In the genomic region with DNA sequence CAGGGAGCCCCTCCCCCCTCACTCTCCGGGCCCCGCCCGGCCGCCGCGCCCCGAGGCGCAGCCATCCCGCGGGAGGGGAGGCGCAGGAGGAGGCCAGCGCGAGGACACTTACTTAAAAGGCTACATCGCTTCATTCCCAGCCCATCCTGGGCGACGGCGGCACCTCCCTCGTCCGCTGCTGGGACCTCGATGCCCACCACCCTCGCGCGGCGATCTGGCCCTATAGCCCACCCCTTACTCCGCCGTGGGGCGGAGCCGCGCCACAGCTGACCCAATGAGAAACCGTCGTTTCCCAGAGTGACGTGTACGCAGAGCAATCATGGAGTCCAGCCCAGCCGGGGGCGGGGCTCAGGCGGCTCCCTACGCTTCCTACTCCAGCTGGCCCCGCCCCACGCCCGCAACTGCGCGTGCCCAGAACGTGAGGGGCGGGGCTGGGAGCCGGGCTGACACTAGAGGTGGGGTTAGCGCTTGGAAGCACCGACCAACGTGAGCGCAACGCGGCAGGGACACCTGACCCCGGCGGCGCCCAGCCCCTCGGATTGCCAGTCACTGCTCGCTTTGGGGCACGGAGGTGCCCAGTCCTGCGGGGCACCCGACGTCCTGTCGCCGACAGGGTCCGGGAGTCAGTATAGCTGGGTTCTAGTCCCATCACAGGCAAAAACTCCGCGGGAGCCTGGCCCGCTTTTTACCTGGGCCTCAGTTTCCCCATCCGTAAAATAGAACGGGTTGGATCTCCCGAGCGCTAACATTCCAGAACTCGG, we compare ENCODE assay signal across 1 cellular context.
A peak's percentile ranks its signal among the peaks of the same experiment; 100 is the strongest.
TF ChIP-seq lines count a peak whose summit lies in the region.

ANKRD27 (minus strand) TSS at position 222 of the 761 bp plus-strand sequence. CDS start 16,165 bp downstream, outside the sequence.

TF ChIP-seq in K562, 482 proteins besides CTCF, POLR2A, EP300 and RAD21 (continued from another document and continues in another):
- TF ChIP-seq E2F4 (CRISPR knock-in tag; IDR thresholded peaks at IDR 0.05; ENCODE audit: low read depth) (no peak), ZNF41 (CRISPR knock-in tag; conservative IDR thresholded peaks at IDR 0.05) (no peak), CREM (IDR thresholded peaks at IDR 0.05; ENCODE audit: low read depth) (peak; percentile 61), RB1 (IDR thresholded peaks at IDR 0.05; ENCODE audit: low read depth) (peak; percentile 30; the same call in 1 of the 2 replicates), ZNF561 (CRISPR knock-in tag; conservative IDR thresholded peaks at IDR 0.05) (no peak), CBFA2T2 (conservative IDR thresholded peaks at IDR 0.05) (peak; percentile 29), ZBTB1 (CRISPR knock-in tag; IDR thresholded peaks at IDR 0.05; ENCODE audit: borderline replicate concordance, low read depth) (no peak), ELF1 (tag; IDR thresholded peaks at IDR 0.05) (no peak; the same call in 1 of the 2 replicates), PCBP1 (IDR thresholded peaks at IDR 0.05; ENCODE audit: low read depth, low read length, poor library complexity, severe bottlenecking) (peak; percentile 55), TAF1 (IDR thresholded peaks at IDR 0.05; ENCODE audit: control insufficient read depth, extremely low read depth, insufficient read depth, low read length, severe bottlenecking) (peak; percentile 37), BHLHE40 (IDR thresholded peaks at IDR 0.05; ENCODE audit: low read length) (peak; percentile 84), NEUROD1 (IDR thresholded peaks at IDR 0.05; ENCODE audit: borderline replicate concordance, low read depth, low read length, partially characterized antibody) (peak; percentile 89), NRF1 (conservative IDR thresholded peaks at IDR 0.05 in 1 of 2, IDR thresholded peaks at IDR 0.05 in 1 of 2) (peak; percentile 89 to 91), ZBTB33 (CRISPR knock-in tag; IDR thresholded peaks at IDR 0.05) (no peak), ESRRA (IDR thresholded peaks at IDR 0.05; ENCODE audit: borderline replicate concordance, low read depth) (no peak), SRF (CRISPR knock-in tag; IDR thresholded peaks at IDR 0.05) (0 out of 4 replicates have a peak, but pooled peaks of 1 of the 2 experiments have one; percentile 58), ZNF274 (IDR thresholded peaks at IDR 0.05; ENCODE audit: borderline replicate concordance, low read depth, low read length) (no peak), ZBTB26 (CRISPR knock-in tag; IDR thresholded peaks at IDR 0.05) (no peak), TBP (optimal IDR thresholded peaks at IDR 0.05; ENCODE audit: low read depth, low read length) (peak; percentile 55), HNRNPL (IDR thresholded peaks at IDR 0.05; ENCODE audit: low read depth, low read length) (peak; percentile 47), HMGXB4 (CRISPR knock-in tag; IDR thresholded peaks at IDR 0.05) (no peak), PHF8 (IDR thresholded peaks at IDR 0.05; ENCODE audit: borderline replicate concordance, low read length) (peak; percentile 73; the same call in 1 of the 2 replicates), BCOR (IDR thresholded peaks at IDR 0.05) (peak; percentile 77), SIN3B (IDR thresholded peaks at IDR 0.05; ENCODE audit: low read depth) (no peak; the same call in 1 of the 2 replicates), NCOA6 (IDR thresholded peaks at IDR 0.05) (no peak), ETS1 (conservative IDR thresholded peaks at IDR 0.05; ENCODE audit: control insufficient read depth, low read depth, low read length) (peak; percentile 32; the same call in 1 of the 2 replicates), FUS (optimal IDR thresholded peaks at IDR 0.05; ENCODE audit: low read depth, low read length) (no peak), MTA3 (IDR thresholded peaks at IDR 0.05; ENCODE audit: borderline replicate concordance) (peak; percentile 67; the same call in 1 of the 2 replicates), DPF2 (IDR thresholded peaks at IDR 0.05) (0 out of 2 replicates have a peak, but pooled peaks have one; percentile 36), THRA (IDR thresholded peaks at IDR 0.05) (no peak), SUPT5H (IDR thresholded peaks at IDR 0.05) (peak; percentile 72; the same call in 1 of the 2 replicates), ZNF174 (CRISPR knock-in tag; IDR thresholded peaks at IDR 0.05) (no peak)
- TF ChIP-seq, protein P1, sequence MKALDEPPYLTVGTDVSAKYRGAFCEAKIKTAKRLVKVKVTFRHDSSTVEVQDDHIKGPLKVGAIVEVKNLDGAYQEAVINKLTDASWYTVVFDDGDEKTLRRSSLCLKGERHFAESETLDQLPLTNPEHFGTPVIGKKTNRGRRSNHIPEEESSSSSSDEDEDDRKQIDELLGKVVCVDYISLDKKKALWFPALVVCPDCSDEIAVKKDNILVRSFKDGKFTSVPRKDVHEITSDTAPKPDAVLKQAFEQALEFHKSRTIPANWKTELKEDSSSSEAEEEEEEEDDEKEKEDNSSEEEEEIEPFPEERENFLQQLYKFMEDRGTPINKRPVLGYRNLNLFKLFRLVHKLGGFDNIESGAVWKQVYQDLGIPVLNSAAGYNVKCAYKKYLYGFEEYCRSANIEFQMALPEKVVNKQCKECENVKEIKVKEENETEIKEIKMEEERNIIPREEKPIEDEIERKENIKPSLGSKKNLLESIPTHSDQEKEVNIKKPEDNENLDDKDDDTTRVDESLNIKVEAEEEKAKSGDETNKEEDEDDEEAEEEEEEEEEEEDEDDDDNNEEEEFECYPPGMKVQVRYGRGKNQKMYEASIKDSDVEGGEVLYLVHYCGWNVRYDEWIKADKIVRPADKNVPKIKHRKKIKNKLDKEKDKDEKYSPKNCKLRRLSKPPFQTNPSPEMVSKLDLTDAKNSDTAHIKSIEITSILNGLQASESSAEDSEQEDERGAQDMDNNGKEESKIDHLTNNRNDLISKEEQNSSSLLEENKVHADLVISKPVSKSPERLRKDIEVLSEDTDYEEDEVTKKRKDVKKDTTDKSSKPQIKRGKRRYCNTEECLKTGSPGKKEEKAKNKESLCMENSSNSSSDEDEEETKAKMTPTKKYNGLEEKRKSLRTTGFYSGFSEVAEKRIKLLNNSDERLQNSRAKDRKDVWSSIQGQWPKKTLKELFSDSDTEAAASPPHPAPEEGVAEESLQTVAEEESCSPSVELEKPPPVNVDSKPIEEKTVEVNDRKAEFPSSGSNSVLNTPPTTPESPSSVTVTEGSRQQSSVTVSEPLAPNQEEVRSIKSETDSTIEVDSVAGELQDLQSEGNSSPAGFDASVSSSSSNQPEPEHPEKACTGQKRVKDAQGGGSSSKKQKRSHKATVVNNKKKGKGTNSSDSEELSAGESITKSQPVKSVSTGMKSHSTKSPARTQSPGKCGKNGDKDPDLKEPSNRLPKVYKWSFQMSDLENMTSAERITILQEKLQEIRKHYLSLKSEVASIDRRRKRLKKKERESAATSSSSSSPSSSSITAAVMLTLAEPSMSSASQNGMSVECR (CRISPR knock-in tag; IDR thresholded peaks at IDR 0.05): peak; percentile 63; the same call in 1 of the 2 replicates
- TF ChIP-seq, protein P2, sequence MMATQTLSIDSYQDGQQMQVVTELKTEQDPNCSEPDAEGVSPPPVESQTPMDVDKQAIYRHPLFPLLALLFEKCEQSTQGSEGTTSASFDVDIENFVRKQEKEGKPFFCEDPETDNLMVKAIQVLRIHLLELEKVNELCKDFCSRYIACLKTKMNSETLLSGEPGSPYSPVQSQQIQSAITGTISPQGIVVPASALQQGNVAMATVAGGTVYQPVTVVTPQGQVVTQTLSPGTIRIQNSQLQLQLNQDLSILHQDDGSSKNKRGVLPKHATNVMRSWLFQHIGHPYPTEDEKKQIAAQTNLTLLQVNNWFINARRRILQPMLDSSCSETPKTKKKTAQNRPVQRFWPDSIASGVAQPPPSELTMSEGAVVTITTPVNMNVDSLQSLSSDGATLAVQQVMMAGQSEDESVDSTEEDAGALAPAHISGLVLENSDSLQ (IDR thresholded peaks at IDR 0.05): peak; percentile 99
- TF ChIP-seq, protein P3, sequence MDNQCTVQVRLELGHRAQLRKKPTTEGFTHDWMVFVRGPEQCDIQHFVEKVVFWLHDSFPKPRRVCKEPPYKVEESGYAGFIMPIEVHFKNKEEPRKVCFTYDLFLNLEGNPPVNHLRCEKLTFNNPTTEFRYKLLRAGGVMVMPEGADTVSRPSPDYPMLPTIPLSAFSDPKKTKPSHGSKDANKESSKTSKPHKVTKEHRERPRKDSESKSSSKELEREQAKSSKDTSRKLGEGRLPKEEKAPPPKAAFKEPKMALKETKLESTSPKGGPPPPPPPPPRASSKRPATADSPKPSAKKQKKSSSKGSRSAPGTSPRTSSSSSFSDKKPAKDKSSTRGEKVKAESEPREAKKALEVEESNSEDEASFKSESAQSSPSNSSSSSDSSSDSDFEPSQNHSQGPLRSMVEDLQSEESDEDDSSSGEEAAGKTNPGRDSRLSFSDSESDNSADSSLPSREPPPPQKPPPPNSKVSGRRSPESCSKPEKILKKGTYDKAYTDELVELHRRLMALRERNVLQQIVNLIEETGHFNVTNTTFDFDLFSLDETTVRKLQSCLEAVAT (IDR thresholded peaks at IDR 0.05): peak in 1 of 2 experiments; percentile 25; a peak in 1 of 4 replicates
- TF ChIP-seq, protein P4, sequence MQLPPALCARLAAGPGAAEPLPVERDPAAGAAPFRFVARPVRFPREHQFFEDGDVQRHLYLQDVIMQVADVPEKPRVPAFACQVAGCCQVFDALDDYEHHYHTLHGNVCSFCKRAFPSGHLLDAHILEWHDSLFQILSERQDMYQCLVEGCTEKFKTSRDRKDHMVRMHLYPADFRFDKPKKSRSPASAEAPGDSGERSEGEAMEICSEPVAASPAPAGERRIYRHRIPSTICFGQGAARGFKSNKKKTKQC (CRISPR knock-in tag; IDR thresholded peaks at IDR 0.05): 0 out of 2 replicates have a peak, but pooled peaks have one; percentile 54
- TF ChIP-seq, protein P5, sequence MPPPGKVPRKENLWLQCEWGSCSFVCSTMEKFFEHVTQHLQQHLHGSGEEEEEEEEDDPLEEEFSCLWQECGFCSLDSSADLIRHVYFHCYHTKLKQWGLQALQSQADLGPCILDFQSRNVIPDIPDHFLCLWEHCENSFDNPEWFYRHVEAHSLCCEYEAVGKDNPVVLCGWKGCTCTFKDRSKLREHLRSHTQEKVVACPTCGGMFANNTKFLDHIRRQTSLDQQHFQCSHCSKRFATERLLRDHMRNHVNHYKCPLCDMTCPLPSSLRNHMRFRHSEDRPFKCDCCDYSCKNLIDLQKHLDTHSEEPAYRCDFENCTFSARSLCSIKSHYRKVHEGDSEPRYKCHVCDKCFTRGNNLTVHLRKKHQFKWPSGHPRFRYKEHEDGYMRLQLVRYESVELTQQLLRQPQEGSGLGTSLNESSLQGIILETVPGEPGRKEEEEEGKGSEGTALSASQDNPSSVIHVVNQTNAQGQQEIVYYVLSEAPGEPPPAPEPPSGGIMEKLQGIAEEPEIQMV (tag; conservative IDR thresholded peaks at IDR 0.05; ENCODE audit: low read depth): peak; percentile 98
